ENCODE assay signal across 19 cellular contexts in the genomic region with DNA sequence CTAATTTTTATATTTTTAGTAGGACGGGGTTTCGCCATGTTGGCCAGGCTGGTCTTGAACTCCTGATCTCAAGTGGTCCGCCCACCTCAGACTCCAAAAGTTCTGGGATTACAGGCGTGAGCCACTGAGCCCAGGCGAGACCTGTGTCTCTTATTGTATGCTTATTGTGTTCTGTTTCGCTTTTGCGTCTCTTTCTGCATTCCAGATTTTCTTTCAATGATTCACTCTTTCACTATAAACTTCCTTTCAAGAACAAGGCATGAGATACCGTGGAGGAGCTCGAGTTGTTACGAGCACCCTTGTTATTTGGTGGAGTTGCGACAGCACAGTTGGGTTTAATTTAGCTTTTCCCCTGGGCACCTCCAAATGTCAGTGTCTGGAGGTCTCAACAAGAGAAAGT.
DNase-seq lines count a peak whose midpoint lies in the region; FAIRE-seq and TF ChIP-seq lines count a peak whose summit lies in the region.
"Had no signal": no experiment of that assay in that cellular context is flagged by ENCODE, and none has a peak within 500 bp of the region (broad histone marks: within the 10 kb centered on the region; RNA-seq: fewer than 3 reads in every experiment).

No MANE protein-coding gene starts in this region.

- no peak overlapping the region for H3K4me3 ChIP-seq in brain microvascular endothelial cell (ENCODE audit: low read depth, low read length)
- H3K4me3 ChIP-seq: A549, Peyer's patch, SK-N-MC had no signal

- in situ Hi-C loops in brain microvascular endothelial cell (cut with HindIII; ENCODE audit: low pct_ligation_motif_present, low sequenced_read_pairs): no loop called here

- no peaks in the 10 kb centered on the region for H3K36me3 ChIP-seq in brain microvascular endothelial cell (replicated peaks)
- H3K36me3 ChIP-seq: Peyer's patch had no signal

- no peak for TF ChIP-seq CTCF in brain microvascular endothelial cell (IDR thresholded peaks at IDR 0.05; ENCODE audit: low read depth, low read length, missing control alignments)

- H3K27ac ChIP-seq in brain microvascular endothelial cell: no peak overlapping the region
- H3K27ac ChIP-seq: A549, Peyer's patch, SK-N-MC had no signal

- peak; percentile 12 for DNase-seq in Daoy (ENCODE audit: low read depth)
- peak; percentile 7 for DNase-seq in HTR-8/SVneo (ENCODE audit: insufficient read length, low spot score)
- peak; percentile 22 for DNase-seq in brain microvascular endothelial cell
- peak; percentile 3 for DNase-seq in non-pigmented ciliary epithelial cell (ENCODE audit: low read depth)
- DNase-seq in C1 segment of cervical spinal cord (lab: John Stamatoyannopoulos, UW): no peak
- no peak for DNase-seq in NCI-H446 (lab: John Stamatoyannopoulos, UW)
- no peak for DNase-seq in inferior parietal cortex (ENCODE audit: extremely low spot score)
- DNase-seq: DMS79; GF-D8; HCEC 1CT; KG1; NCI-H1417; NCI-H187 treated with DMSO at 0.1 percent for 48 hours; NCI-H446 treated with DMSO at 0.1 percent for 48 hours; NCI-H69; NK-92 treated with Interleukin-12 subunit alpha and Interleukin-12 subunit beta, amount 100 ng/mL, for 24 hours; Peyer's patch had no signal

- no peaks in the 10 kb centered on the region for H3K27me3 ChIP-seq in brain microvascular endothelial cell (replicated peaks)
- H3K27me3 ChIP-seq: Peyer's patch had no signal

- no peak for FAIRE-seq in HTR-8/SVneo (lab: Jason Lieb, UNC)
- FAIRE-seq: A549 had no signal

Comparison
In these comparisons a context has a peak if more than half of its experiments do, and no peak if none do; other contexts are left out.
1. DNase-seq: peak in Daoy (single experiment), HTR-8/SVneo (single experiment), brain microvascular endothelial cell (single experiment) and non-pigmented ciliary epithelial cell (single experiment); none in C1 segment of cervical spinal cord (0 of 14), NCI-H446 (0 of 2) and inferior parietal cortex (single experiment).